In the genomic region with DNA sequence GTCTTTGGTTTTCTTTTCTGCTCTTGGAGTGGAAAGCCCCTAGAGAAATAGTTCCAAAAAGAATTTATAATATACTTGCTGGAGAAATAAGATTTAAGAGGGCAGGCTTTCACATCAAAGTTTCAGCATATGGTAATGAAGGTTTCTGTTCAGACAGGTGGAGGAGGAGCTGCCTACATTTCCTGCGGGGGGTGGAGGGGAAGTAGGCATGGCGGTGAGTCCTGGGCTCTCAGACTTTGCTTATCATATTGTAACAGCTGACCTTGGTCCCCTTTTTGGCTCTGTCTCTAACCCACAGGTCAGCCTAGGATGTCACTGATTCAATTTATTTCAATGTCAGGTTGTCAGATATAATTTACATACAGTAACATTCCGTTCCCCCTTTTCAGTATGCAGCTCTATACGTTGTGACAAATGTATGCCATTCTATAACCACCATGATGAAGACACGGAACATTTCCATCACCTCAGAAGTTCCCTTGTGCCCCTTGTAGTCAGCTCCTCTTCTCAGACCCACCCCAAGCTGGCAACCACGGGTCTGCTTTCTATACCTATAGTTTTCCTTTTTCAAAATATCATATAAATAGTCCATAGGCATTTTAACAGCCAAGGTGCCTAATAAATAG, we compare ENCODE assay signal across 15 cellular contexts.
DNase-seq lines count a peak whose midpoint lies in the region; ATAC-seq and TF ChIP-seq lines count a peak whose summit lies in the region.
"Had no signal": no experiment of that assay in that cellular context is flagged by ENCODE, and none has a peak within 500 bp of the region (broad histone marks: within the 10 kb centered on the region; RNA-seq: fewer than 3 reads in every experiment).

No MANE protein-coding gene starts in this region.

- H2BK5ac ChIP-seq in H9 (ENCODE audit: insufficient read length, low read length) = no peak overlapping the region

- H2AFZ ChIP-seq in OCI-LY3 (ENCODE audit: low read depth, low read length) (0 out of 2 replicates have a peak overlapping the region, but pooled peaks have one; percentile 11), H9 (ENCODE audit: low read length) (no peak overlapping the region)

- no peak overlapping the region for H2AK5ac ChIP-seq in H9 (ENCODE audit: insufficient read length, low read length)

- peaks cover 5 to 15% (median 10%) of the 10 kb centered on the region in 4 donors for H3K4me1 Mint-ChIP-seq in CD4-positive, CD25-positive, alpha-beta regulatory T cell
- H3K4me1 Mint-ChIP-seq in activated T-cell treated with anti-CD3 and anti-CD28 coated beads, Interleukin-2, amount 50 U/mL, for 72 hours (ENCODE audit: low read depth) = peaks cover 13% of the 10 kb centered on the region
- peaks cover 5 to 8% of the 10 kb centered on the region in 2 experiments for H3K4me1 Mint-ChIP-seq in H9
- H3K4me1 Mint-ChIP-seq in type B pancreatic cell (ENCODE audit: unreplicated experiment) = no peaks in the 10 kb centered on the region
- H3K4me1 Mint-ChIP-seq: activated B cell treated with CpG ODN at 0.5 μM for 24 hours, IgD-negative memory B cell had no signal

- intact Hi-C loops in cardiac septum (cut with DNase I) = no loop called here

- no peak overlapping the region for H3K18ac ChIP-seq in H9 (ENCODE audit: insufficient read length, low read depth, low read length)

- no peak overlapping the region for H4K5ac ChIP-seq in H9 (ENCODE audit: insufficient read length, low read depth, low read length)

- H3K4me3 ChIP-seq in CD4-positive, CD25-positive, alpha-beta regulatory T cell (ENCODE audit: low read depth, low read length) = peak overlapping the region; percentile 58
- no peak overlapping the region for H3K4me3 ChIP-seq in OCI-LY3 (ENCODE audit: low read length)
- H3K4me3 ChIP-seq in effector memory CD4-positive, alpha-beta T cell (ENCODE audit: insufficient read depth, low read depth, low read length, poor library complexity, severe bottlenecking) = peak overlapping the region; percentile 7
- H3K4me3 ChIP-seq: mucosa of descending colon had no signal

- no peaks in the 10 kb centered on the region for H3K79me1 ChIP-seq in H9 (ENCODE audit: insufficient read depth, low read depth, low read length, poor library complexity, severe bottlenecking)

- TF ChIP-seq CTCF in OCI-LY3 (IDR thresholded peaks at IDR 0.05; ENCODE audit: low read depth, low read length) (no peak), H9 (conservative IDR thresholded peaks at IDR 0.05) (no peak), type B pancreatic cell (conservative IDR thresholded peaks at IDR 0.05) (no peak)

- peak overlapping the region; percentile 29 to 83 (median 71) for H3K4me3 Mint-ChIP-seq in CD4-positive, CD25-positive, alpha-beta regulatory T cell
- H3K4me3 Mint-ChIP-seq in activated T-cell treated with anti-CD3 and anti-CD28 coated beads, Interleukin-2, amount 50 U/mL, for 72 hours = peak overlapping the region; percentile 52 to 67
- H3K4me3 Mint-ChIP-seq in H9 (no peak overlapping the region), type B pancreatic cell (no peak overlapping the region)
- H3K4me3 Mint-ChIP-seq: activated B cell treated with CpG ODN at 0.5 μM for 24 hours had no signal

- H3K27me3 Mint-ChIP-seq in CD4-positive, CD25-positive, alpha-beta regulatory T cell = peaks cover 11% of the 10 kb centered on the region
- no peaks in the 10 kb centered on the region for H3K27me3 Mint-ChIP-seq in activated T-cell treated with anti-CD3 and anti-CD28 coated beads, Interleukin-2, amount 50 U/mL, for 72 hours (ENCODE audit: low read depth)
- peaks cover 1% of the 10 kb centered on the region; the same call in 1 of the 2 replicates for H3K27me3 Mint-ChIP-seq in H9 (ENCODE audit: low read depth)
- H3K27me3 Mint-ChIP-seq in type B pancreatic cell = peaks cover 28% of the 10 kb centered on the region

- H2BK120ac ChIP-seq in H9 (ENCODE audit: low read depth, low read length, poor library complexity, severe bottlenecking) = no peak overlapping the region

- H2BK12ac ChIP-seq in H9 (ENCODE audit: insufficient read length, low read depth, low read length) = no peak overlapping the region

- H3K27ac Mint-ChIP-seq in CD4-positive, CD25-positive, alpha-beta regulatory T cell = peak overlapping the region; percentile 21 to 55 (median 54)
- peak overlapping the region; percentile 18 for H3K27ac Mint-ChIP-seq in activated T-cell treated with anti-CD3 and anti-CD28 coated beads, Interleukin-2, amount 50 U/mL, for 72 hours
- H3K27ac Mint-ChIP-seq in H9 (no peak overlapping the region), type B pancreatic cell (no peak overlapping the region)
- H3K27ac Mint-ChIP-seq: activated B cell treated with CpG ODN at 0.5 μM for 24 hours, IgD-negative memory B cell had no signal

- no peak overlapping the region for H4K91ac ChIP-seq in H9 (ENCODE audit: insufficient read length, low read depth, low read length)

- H3T11ph ChIP-seq in H9 (ENCODE audit: low read length) = no peak overlapping the region

- H3K27me3 ChIP-seq in CD4-positive, CD25-positive, alpha-beta regulatory T cell (ENCODE audit: control insufficient read depth, insufficient read depth, low read length) = no peaks in the 10 kb centered on the region
- H3K27me3 ChIP-seq in OCI-LY3 (ENCODE audit: low read depth, low read length) = peaks cover 37% of the 10 kb centered on the region
- no peaks in the 10 kb centered on the region for H3K27me3 ChIP-seq in effector memory CD4-positive, alpha-beta T cell (replicated peaks; ENCODE audit: control insufficient read depth, insufficient read depth, low read length, poor library complexity, severe bottlenecking)
- H3K27me3 ChIP-seq in H9 (ENCODE audit: insufficient read depth, low read length) = no peaks in the 10 kb centered on the region

- no peaks in the 10 kb centered on the region for H3K23me2 ChIP-seq in H9 (ENCODE audit: insufficient read length, low read depth, low read length, poor library complexity, severe bottlenecking)

- peaks cover 0 to under 1% of the 10 kb centered on the region in 2 experiments for H3K9me3 ChIP-seq in CD4-positive, CD25-positive, alpha-beta regulatory T cell (ENCODE audit: control insufficient read depth in 2 of 2, low read length in 2 of 2)
- peaks cover 8% of the 10 kb centered on the region; the same call in 1 of the 2 replicates for H3K9me3 ChIP-seq in OCI-LY3 (ENCODE audit: insufficient read depth, low read length)
- H3K9me3 ChIP-seq in effector memory CD4-positive, alpha-beta T cell (ENCODE audit: control insufficient read depth, low read length) = no peaks in the 10 kb centered on the region
- H3K9me3 ChIP-seq in H9 (ENCODE audit: control insufficient read depth, low read depth, low read length) = no peaks in the 10 kb centered on the region

- no peak overlapping the region for H3K14ac ChIP-seq in H9 (ENCODE audit: insufficient read depth, low read length)

- peak; percentile 65 to 81 for ATAC-seq in CD4-positive, CD25-positive, alpha-beta regulatory T cell (ENCODE audit: low read depth in 2 of 2)
- peak; percentile 75 to 78 for ATAC-seq in activated T-cell treated with anti-CD3 and anti-CD28 coated beads, Interleukin-2, amount 50 U/mL, for 72 hours (replicated peaks in 1 of 2)
- ATAC-seq in HG03097 (IDR thresholded peaks at IDR 0.05; ENCODE audit: low FRiP score, unreplicated experiment) = no peak
- ATAC-seq: left cardiac atrium, mucosa of descending colon had no signal

- H3K4me2 ChIP-seq in OCI-LY3 (ENCODE audit: low read length) (peak overlapping the region; percentile 35), H9 (ENCODE audit: insufficient read depth, insufficient read length, low read length) (no peak overlapping the region)

- WGBS in H9 (ENCODE audit: extremely low coverage, insufficient read length, low lambda C conversion rate) = no CpG with 5 or more reads among the region's 6 CpGs

- no peak overlapping the region for H3K56ac ChIP-seq in H9 (ENCODE audit: insufficient read length, low read depth, low read length)

- H3K23ac ChIP-seq in H9 (ENCODE audit: insufficient read length, low read depth, low read length) = no peak overlapping the region

- H3K4me1 ChIP-seq in CD4-positive, CD25-positive, alpha-beta regulatory T cell (ENCODE audit: control insufficient read depth, insufficient read depth, low read length, poor library complexity, severe bottlenecking) = no peaks in the 10 kb centered on the region
- H3K4me1 ChIP-seq in OCI-LY3 (ENCODE audit: low read length) (no peaks in the 10 kb centered on the region; the same call in 1 of the 2 replicates), H9 (ENCODE audit: insufficient read depth, low read length) (no peaks in the 10 kb centered on the region)
- H3K4me1 ChIP-seq in effector memory CD4-positive, alpha-beta T cell (ENCODE audit: control insufficient read depth, insufficient read depth, low read length, poor library complexity, severe bottlenecking) = no peaks in the 10 kb centered on the region

- peaks cover 0 to 12% (median 2%) of the 10 kb centered on the region in 7 donors for H3K9me3 Mint-ChIP-seq in CD4-positive, CD25-positive, alpha-beta regulatory T cell
- peaks cover 7 to 11% of the 10 kb centered on the region in 2 donors for H3K9me3 Mint-ChIP-seq in activated T-cell treated with anti-CD3 and anti-CD28 coated beads, Interleukin-2, amount 50 U/mL, for 72 hours
- H3K9me3 Mint-ChIP-seq in H9 (peaks cover 0 to 2% of the 10 kb centered on the region in 2 experiments; a peak in 1 of 5 replicates), type B pancreatic cell (no peaks in the 10 kb centered on the region)

- no peak overlapping the region for H3K27ac ChIP-seq in CD4-positive, CD25-positive, alpha-beta regulatory T cell (ENCODE audit: insufficient read depth, low read length, poor library complexity, severe bottlenecking)
- no peak overlapping the region for H3K27ac ChIP-seq in OCI-LY3 (ENCODE audit: low read length)
- H3K27ac ChIP-seq in effector memory CD4-positive, alpha-beta T cell (ENCODE audit: insufficient read depth, low read length, poor library complexity, severe bottlenecking) = no peak overlapping the region
- no peak overlapping the region for H3K27ac ChIP-seq in H9 (ENCODE audit: insufficient read length, low read depth, low read length)

- no peaks in the 10 kb centered on the region for H3K36me3 ChIP-seq in CD4-positive, CD25-positive, alpha-beta regulatory T cell (ENCODE audit: control insufficient read depth, insufficient read depth, low read length)
- no peaks in the 10 kb centered on the region for H3K36me3 ChIP-seq in OCI-LY3 (replicated peaks; ENCODE audit: low read depth, low read length)
- no peaks in the 10 kb centered on the region for H3K36me3 ChIP-seq in effector memory CD4-positive, alpha-beta T cell (ENCODE audit: control insufficient read depth, insufficient read depth, low read length)

- no peaks in the 10 kb centered on the region for H4K20me1 ChIP-seq in OCI-LY3 (ENCODE audit: insufficient read depth, low read length)
- H4K20me1 ChIP-seq in H9 (ENCODE audit: control insufficient read depth, insufficient read depth, insufficient read length) = no peaks in the 10 kb centered on the region

- H3K79me2 ChIP-seq in OCI-LY3 (ENCODE audit: low read length) = no peaks in the 10 kb centered on the region
- no peaks in the 10 kb centered on the region for H3K79me2 ChIP-seq in H9 (ENCODE audit: insufficient read depth, low read length)

- H4K8ac ChIP-seq in H9 (replicated peaks; ENCODE audit: insufficient read length, low read depth, low read length) = no peak overlapping the region

- H3K9ac ChIP-seq in OCI-LY3 (ENCODE audit: low read length) (no peak overlapping the region), H9 (ENCODE audit: extremely low read depth, insufficient read length, low read length) (no peak overlapping the region)

- H2BK15ac ChIP-seq in H9 (ENCODE audit: low read depth, low read length) = no peak overlapping the region

- H3K36me3 Mint-ChIP-seq in CD4-positive, CD25-positive, alpha-beta regulatory T cell = no peaks in the 10 kb centered on the region
- H3K36me3 Mint-ChIP-seq in activated T-cell treated with anti-CD3 and anti-CD28 coated beads, Interleukin-2, amount 50 U/mL, for 72 hours (ENCODE audit: insufficient read depth in 2 of 2) = peaks cover 9 to 20% of the 10 kb centered on the region in 2 donors
- no peaks in the 10 kb centered on the region for H3K36me3 Mint-ChIP-seq in H9 (ENCODE audit: insufficient read depth in 1 of 3, low read depth in 3 of 3)
- no peaks in the 10 kb centered on the region for H3K36me3 Mint-ChIP-seq in type B pancreatic cell
- H3K36me3 Mint-ChIP-seq: IgD-negative memory B cell had no signal

- H2BK20ac ChIP-seq in H9 (ENCODE audit: low read depth, low read length, poor library complexity, severe bottlenecking) = no peak overlapping the region

- peak in 2 of 3 donors; percentile 37 to 56 for DNase-seq in CD4-positive, CD25-positive, alpha-beta regulatory T cell
- peak; percentile 10 to 27 for DNase-seq in activated T-cell treated with anti-CD3 and anti-CD28 coated beads, Interleukin-2, amount 50 U/mL, for 72 hours
- no peak for DNase-seq in effector memory CD4-positive, alpha-beta T cell
- no peak for DNase-seq in H9
- DNase-seq in cardiac septum (ENCODE audit: low spot score) = no peak
- no peak for DNase-seq in type B pancreatic cell (ENCODE audit: extremely low spot score, unreplicated experiment)
- DNase-seq: activated B cell treated with CpG ODN at 0.5 μM for 24 hours, hypothalamus, left cardiac atrium, mucosa of descending colon, NCI-H1048, NCI-H748 treated with DMSO at 0.1 percent for 48 hours had no signal

- no peak overlapping the region for H3K4ac ChIP-seq in H9 (ENCODE audit: low read depth, low read length)

Comparison
In these comparisons a context has a peak if more than half of its experiments do, and no peak if none do; other contexts are left out.
1. DNase-seq: peak in CD4-positive, CD25-positive, alpha-beta regulatory T cell (2 of 3) and activated T-cell treated with anti-CD3 and anti-CD28 coated beads, Interleukin-2, amount 50 U/mL, for 72 hours (2 of 2); none in effector memory CD4-positive, alpha-beta T cell (0 of 3), H9 (single experiment), cardiac septum (single experiment) and type B pancreatic cell (single experiment).
2. H3K27ac Mint-ChIP-seq: peak in CD4-positive, CD25-positive, alpha-beta regulatory T cell (3 of 3) and activated T-cell treated with anti-CD3 and anti-CD28 coated beads, Interleukin-2, amount 50 U/mL, for 72 hours (single experiment); none in H9 (0 of 3) and type B pancreatic cell (single experiment).
3. H3K4me3 Mint-ChIP-seq: peak in CD4-positive, CD25-positive, alpha-beta regulatory T cell (4 of 4) and activated T-cell treated with anti-CD3 and anti-CD28 coated beads, Interleukin-2, amount 50 U/mL, for 72 hours (2 of 2); none in H9 (0 of 2) and type B pancreatic cell (single experiment).